In the genomic region with DNA sequence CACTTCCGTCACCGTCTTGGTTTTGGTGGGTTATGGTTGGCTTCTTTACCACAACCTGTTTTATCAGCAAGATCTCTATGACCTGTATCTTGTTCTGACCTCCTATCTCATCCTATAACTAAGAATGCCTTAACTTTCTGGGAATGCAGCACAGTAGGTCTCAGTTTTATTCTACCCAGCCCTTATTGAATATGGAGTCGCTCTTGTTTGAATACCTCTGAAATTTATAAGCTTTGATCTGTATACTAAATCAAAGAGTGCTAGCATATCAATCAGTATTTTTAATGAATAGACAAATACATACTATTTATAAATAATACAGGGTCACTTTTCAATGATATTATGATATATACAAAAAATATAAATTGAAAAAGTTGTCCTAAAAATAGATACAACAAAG, we compare ENCODE assay signal across 7 cellular contexts.
"Had no signal": no experiment of that assay in that cellular context is flagged by ENCODE, and none has a peak within 500 bp of the region (broad histone marks: within the 10 kb centered on the region; RNA-seq: fewer than 3 reads in every experiment).

No MANE protein-coding gene starts in this region.

- H3K4me3 ChIP-seq: GM12878 had no signal

- DNase-seq: GDM1, GF-D8 had no signal

- FAIRE-seq: GM12878, GM12891, GM12892, GM18507, GM19239 had no signal
